ENCODE assay signal across 8 cellular contexts in the genomic region with DNA sequence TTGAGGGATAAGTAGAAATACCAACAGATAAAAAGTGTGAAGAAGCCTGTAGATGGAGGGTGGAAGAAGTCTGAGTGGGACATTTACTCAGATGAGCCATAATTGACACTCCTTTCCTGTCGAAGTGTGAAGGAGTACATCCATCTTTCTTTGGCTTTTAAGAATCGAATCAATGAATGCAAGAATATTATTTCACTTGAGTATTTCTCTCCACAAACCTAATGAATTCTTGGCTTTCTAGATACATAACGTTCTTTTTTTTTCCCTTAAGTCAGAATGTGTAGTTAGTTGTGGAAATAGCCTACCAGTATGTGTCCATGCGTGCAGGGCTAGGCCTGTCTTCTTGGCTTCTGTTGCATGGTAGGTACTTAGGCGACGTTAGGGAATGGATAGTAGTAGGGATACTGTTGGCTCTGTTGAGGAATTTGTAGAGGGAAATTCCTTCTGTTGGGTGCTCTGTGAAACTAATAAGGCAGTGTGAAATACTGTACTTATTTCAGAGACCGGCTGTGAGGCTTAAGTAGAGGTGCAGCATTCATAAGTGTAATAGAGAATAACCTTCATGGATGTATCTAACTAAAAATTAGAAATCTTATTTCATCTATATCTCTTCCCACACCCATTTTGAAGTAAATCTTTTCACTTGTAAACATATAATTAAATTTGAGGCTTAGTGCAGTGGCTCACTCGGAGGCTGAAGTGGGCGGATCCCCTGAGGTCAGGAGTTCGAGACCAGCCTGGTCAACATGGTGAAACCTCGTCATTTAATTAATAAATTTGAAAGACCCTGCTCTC. TPM values are rescaled to one million over a fixed set of nuclear protein-coding genes. Genes with fewer than 3 reads are reported as not detected.
DNase-seq lines count a peak whose midpoint lies in the region; ATAC-seq and TF ChIP-seq lines count a peak whose summit lies in the region.

No MANE protein-coding gene starts in this region.

- H3K4me3 Mint-ChIP-seq in stimulated activated naive CD8-positive, alpha-beta T cell treated with anti-CD3 and anti-CD28 coated beads, Interleukin-15, Interleukin-2, amounts not matched to agents 100 ng/mL and 50 ng/mL, for 24 hours: peak overlapping the region; percentile 99

- H3K9me3 ChIP-seq in lower lobe of right lung: no peaks in the 10 kb centered on the region

- no peak for DNase-seq in stimulated activated naive CD8-positive, alpha-beta T cell treated with anti-CD3 and anti-CD28 coated beads, Interleukin-15, Interleukin-2, amounts not matched to agents 100 U/mL and 50 U/mL, for 24 hours
- DNase-seq in astrocyte of the cerebellum (ENCODE audit: low read depth): no peak
- DNase-seq in lower lobe of right lung: no peak
- DNase-seq in DMS79 (lab: John Stamatoyannopoulos, UW): no peak

- peaks cover 69% of the 10 kb centered on the region for H3K4me1 ChIP-seq in lower lobe of right lung

- peaks cover 64% of the 10 kb centered on the region for H3K36me3 Mint-ChIP-seq in stimulated activated naive CD8-positive, alpha-beta T cell treated with anti-CD3 and anti-CD28 coated beads, Interleukin-15, Interleukin-2, amounts not matched to agents 100 ng/mL and 50 ng/mL, for 24 hours (ENCODE audit: low read depth)

- H3K36me3 ChIP-seq in lower lobe of right lung: peaks cover 54% of the 10 kb centered on the region

- H3K9me3 Mint-ChIP-seq in stimulated activated naive CD8-positive, alpha-beta T cell treated with anti-CD3 and anti-CD28 coated beads, Interleukin-15, Interleukin-2, amounts not matched to agents 100 ng/mL and 50 ng/mL, for 24 hours: no peaks in the 10 kb centered on the region

- in situ Hi-C loops in astrocyte of the cerebellum (cut with HindIII; ENCODE audit: low sequenced_read_pairs): no loop called here

- no peak for TF ChIP-seq CTCF in astrocyte of the cerebellum (IDR thresholded peaks at IDR 0.05; ENCODE audit: low read depth, low read length, missing control alignments)
- TF ChIP-seq CTCF in lower lobe of right lung (IDR thresholded peaks at IDR 0.05): no peak

- intact Hi-C loops in lower lobe of right lung (cut with DNase I): no loop called here

- H3K27ac Mint-ChIP-seq in stimulated activated naive CD8-positive, alpha-beta T cell treated with anti-CD3 and anti-CD28 coated beads, Interleukin-15, Interleukin-2, amounts not matched to agents 100 ng/mL and 50 ng/mL, for 24 hours: peak overlapping the region; percentile 99

- H3K27me3 ChIP-seq in lower lobe of right lung (ENCODE audit: low read depth): no peaks in the 10 kb centered on the region

- H3K27ac ChIP-seq in lower lobe of right lung: peak overlapping the region; percentile 91

- ATAC-seq in stimulated activated naive CD8-positive, alpha-beta T cell treated with anti-CD3 and anti-CD28 coated beads, Interleukin-15, Interleukin-2, amounts not matched to agents 100 U/mL and 50 U/mL, for 24 hours: no peak
- ATAC-seq in lower lobe of right lung (no peak), GM21576 (IDR thresholded peaks at IDR 0.05; ENCODE audit: unreplicated experiment) (no peak), GM19463 (IDR thresholded peaks at IDR 0.05; ENCODE audit: unreplicated experiment) (no peak), HG03039 (IDR thresholded peaks at IDR 0.05; ENCODE audit: unreplicated experiment) (no peak)

- H3K4me3 ChIP-seq in astrocyte of the cerebellum (ENCODE audit: low read depth, low read length): peak overlapping the region; percentile 95
- peak overlapping the region; percentile 83 for H3K4me3 ChIP-seq in lower lobe of right lung

- peaks cover 71% of the 10 kb centered on the region for H3K4me1 Mint-ChIP-seq in stimulated activated naive CD8-positive, alpha-beta T cell treated with anti-CD3 and anti-CD28 coated beads, Interleukin-15, Interleukin-2, amounts not matched to agents 100 ng/mL and 50 ng/mL, for 24 hours (ENCODE audit: low read depth)

- no peaks in the 10 kb centered on the region for H3K27me3 Mint-ChIP-seq in stimulated activated naive CD8-positive, alpha-beta T cell treated with anti-CD3 and anti-CD28 coated beads, Interleukin-15, Interleukin-2, amounts not matched to agents 100 ng/mL and 50 ng/mL, for 24 hours

RNA-seq across cellular contexts. Expression of a gene that starts 1.5 kb away (rescaled TPM):
- total RNA-seq in lower lobe of right lung: 1,662 TPM

RNA-seq across cellular contexts. Expression of a gene that starts 1.6 kb away (rescaled TPM):
- 59.7 TPM for total RNA-seq in lower lobe of right lung

RNA-seq across cellular contexts. Expression of a gene that starts 3.6 kb away (rescaled TPM):
- 19.6 TPM for total RNA-seq in lower lobe of right lung

RNA-seq across cellular contexts. Expression of a gene that starts 15.7 kb away (rescaled TPM):
- 34.4 TPM for total RNA-seq in lower lobe of right lung

RNA-seq across cellular contexts. Expression of a gene that starts 16.1 kb away (rescaled TPM):
- total RNA-seq in lower lobe of right lung: 32.9 TPM
